ENCODE assay signal across 29 cellular contexts in genomic region chr4:3070709-3071500, GRCh38. TPM values are rescaled to one million over a fixed set of nuclear protein-coding genes. Genes with fewer than 3 reads are reported as not detected.
DNase-seq lines count a peak whose midpoint lies in the region; ATAC-seq, FAIRE-seq and TF ChIP-seq lines count a peak whose summit lies in the region.
"Had no signal": no experiment of that assay in that cellular context is flagged by ENCODE, and none has a peak within 500 bp of the region (broad histone marks: within the 10 kb centered on the region; RNA-seq: fewer than 3 reads in every experiment).

No MANE protein-coding gene starts in this region.

- peak; percentile 54 for DNase-seq in AG08395 (ENCODE audit: low spot score)
- DNase-seq in ELR (ENCODE audit: low read depth), result peak; percentile 58
- peak; percentile 37 for DNase-seq in RPMI7951 (ENCODE audit: low read depth)
- peak; percentile 59 for DNase-seq in kidney tubule cell (ENCODE audit: low spot score)
- DNase-seq in NCI-H446 (lab: John Stamatoyannopoulos, UW), result no peak
- DNase-seq in GM12892 (ENCODE audit: insufficient read length), result no peak
- DNase-seq: activated CD4-positive, alpha-beta T cell treated with anti-CD3 and anti-CD28 coated beads for 4 hours; activated naive CD4-positive, alpha-beta T cell treated with Interleukin-2 at 50 U/mL for 16 hours; activated T-cell treated with anti-CD3 and anti-CD28 coated beads, Interleukin-2, amount 50 U/mL, for 4 hours; CD8-positive, alpha-beta T cell; DMS153; HCEC 1CT; Karpas-422; left lung; NCI-H1048; NCI-H2081; NCI-H446 treated with DMSO at 0.1 percent for 48 hours; psoas muscle; stimulated activated CD4-positive, alpha-beta T cell treated with anti-CD3 and anti-CD28 coated beads, Interleukin-2, amount 100 ng/mL, for 48 hours; stimulated activated naive B cell treated with anti-CD40 and anti-IgM and Interleukin-4, amounts not matched to agents 10 μg/mL and 1 μg/mL and 100 μg/mL, for 72 hours; testis; uterus had no signal

- no peak for ATAC-seq in HG03442 (IDR thresholded peaks at IDR 0.05; ENCODE audit: unreplicated experiment)
- ATAC-seq in GM21390 (IDR thresholded peaks at IDR 0.05; ENCODE audit: unreplicated experiment), result no peak
- ATAC-seq: activated T-cell treated with anti-CD3 and anti-CD28 coated beads, Interleukin-2, amount 50 U/mL, for 4 hours; CD8-positive, alpha-beta T cell; left lung; psoas muscle; stimulated activated naive B cell treated with anti-CD40 and anti-IgM and Interleukin-4, amounts not matched to agents 10 μg/mL and 1 μg/mL and 100 μg/mL, for 72 hours had no signal

- TF ChIP-seq POLR2A in GM12892 (IDR thresholded peaks at IDR 0.05; ENCODE audit: low read depth, low read length), result no peak

- no peak for FAIRE-seq in GM12892 (lab: Jason Lieb, UNC)
- FAIRE-seq: endometrium had no signal

RNA-seq across cellular contexts. Expression of gene HTT-AS, which starts 3.4 kb away (rescaled TPM):
- total RNA-seq in RPMI7951 (2014; rRNA removed; shearing (Covaris generic)), result not detected in 2 replicates
- not detected for polyA plus RNA-seq in GM12892 (2012; ENCODE audit: missing spikeins)
- total RNA-seq: activated CD8-positive, alpha-beta memory T cell treated with anti-CD3 and anti-CD28 coated beads for 36 hours; activated T-cell treated with anti-CD3 and anti-CD28 coated beads, Interleukin-2, amount 50 U/mL, for 4 hours; cardiac septum; CD8-positive, alpha-beta T cell; HT-29; left lung; psoas muscle; T-helper 1 cell treated with Interleukin-12 subunit alpha and Interleukin-12 subunit beta and Interleukin-4 antibody, amounts not matched to agents 30 ng/mL and 1 ng/mL, for 36 hours; testis; uterus had no signal
- polyA plus RNA-seq: psoas muscle had no signal

RNA-seq across cellular contexts. Expression of gene HTT, which starts 3.6 kb away (rescaled TPM):
- 11.7 and 19.6 TPM in 2 replicates for total RNA-seq in RPMI7951 (2014; rRNA removed; shearing (Covaris generic))
- polyA plus RNA-seq in GM12892 (2012; ENCODE audit: missing spikeins), result 65.2 TPM

Comparison
In these comparisons a context has a peak if more than half of its experiments do, and no peak if none do; other contexts are left out.
1. DNase-seq: peak in AG08395 (single experiment), ELR (single experiment), RPMI7951 (single experiment) and kidney tubule cell (single experiment); none in NCI-H446 (0 of 2) and GM12892 (single experiment).